Comparison of ENCODE assay signal across 32 cellular contexts in genomic region chr11:13778345-13778744, GRCh38.
"Had no signal": no experiment of that assay in that cellular context is flagged by ENCODE, and none has a peak within 500 bp of the region (broad histone marks: within the 10 kb centered on the region; RNA-seq: fewer than 3 reads in every experiment).

No MANE protein-coding gene starts in this region.

- H3K4me1 Mint-ChIP-seq: activated B cell treated with CpG ODN at 0.5 μM for 24 hours had no signal

- H3K9ac ChIP-seq: SK-N-SH had no signal

- H3K4me3 ChIP-seq: SJSA1 had no signal

- H3K27ac ChIP-seq: brain microvascular endothelial cell, SJSA1, VCaP had no signal

- H3K36me3 ChIP-seq: brain microvascular endothelial cell, SJSA1 had no signal

- DNase-seq: activated B cell treated with CpG ODN at 0.5 μM for 24 hours; activated CD4-positive, alpha-beta memory T cell treated with anti-CD3 and anti-CD28 coated beads for 36 hours; activated CD4-positive, alpha-beta T cell treated with anti-CD3 and anti-CD28 coated beads for 4 hours; activated CD4-positive, alpha-beta T cell treated with anti-CD3 and anti-CD28 coated beads, Interleukin-2, amount 50 U/mL, for 1 hour; activated CD4-positive, CD25-positive, alpha-beta regulatory T cell treated with anti-CD3 and anti-CD28 coated beads, Interleukin-2, amount 50 U/mL, for 72 hours; activated CD8-positive, alpha-beta memory T cell treated with anti-CD3 and anti-CD28 coated beads, Interleukin-2, amount 50 U/mL, for 4 hours; activated gamma-delta T cell treated with Interleukin-2 at 50 U/mL for 16 hours; activated naive CD4-positive, alpha-beta T cell treated with anti-CD3 and anti-CD28 coated beads for 36 hours; activated T-cell treated with anti-CD3 and anti-CD28 coated beads for 4 hours; activated T-cell treated with anti-CD3 and anti-CD28 coated beads, Interleukin-2, amount 50 U/mL, for 4 hours; amniotic stem cell; aorta; brain microvascular endothelial cell; central memory CD4-positive, alpha-beta T cell; Karpas-422; NCI-H1105; NCI-H1436; NCI-H1694; NCI-H1930; NCI-H345; NCI-H524 treated with DMSO at 0.1 percent for 48 hours; RPMI8226; SHP77 treated with DMSO at 0.1 percent for 48 hours; SK-N-SH; T-cell; T-helper 2 cell; T-helper 9 cell had no signal

- H3K4me1 ChIP-seq: SJSA1 had no signal

- H3K27me3 Mint-ChIP-seq: activated CD4-positive, alpha-beta memory T cell treated with anti-CD3 and anti-CD28 coated beads for 36 hours had no signal

- H3K4me3 Mint-ChIP-seq: activated B cell treated with CpG ODN at 0.5 μM for 24 hours; activated CD4-positive, alpha-beta memory T cell treated with anti-CD3 and anti-CD28 coated beads for 36 hours; activated naive CD4-positive, alpha-beta T cell treated with anti-CD3 and anti-CD28 coated beads for 36 hours; activated T-cell treated with anti-CD3 and anti-CD28 coated beads, Interleukin-2, amount 50 U/mL, for 4 hours; activated T-helper 1 cell treated with anti-CD3 and anti-CD28 coated beads, Interleukin-12 subunit alpha, Interleukin-12 subunit beta, Interleukin-2, Interleukin-4 antibody, amounts not matched to agents 30 ng/mL and 10 ng/mL and 1 ng/mL, durations not matched to agents 14 hours and 24 hours and 36 hours; T-cell had no signal

- H3K36me3 Mint-ChIP-seq: activated CD4-positive, alpha-beta memory T cell treated with anti-CD3 and anti-CD28 coated beads for 36 hours; activated naive CD4-positive, alpha-beta T cell treated with anti-CD3 and anti-CD28 coated beads, Interleukin-2, amount 50 U/mL, for 72 hours; T-cell had no signal

- H3K4me2 ChIP-seq: SK-N-SH had no signal

- ATAC-seq: activated naive CD4-positive, alpha-beta T cell treated with anti-CD3 and anti-CD28 coated beads, Interleukin-2, amount 50 U/mL, for 72 hours; activated T-cell treated with anti-CD3 and anti-CD28 coated beads, Interleukin-2, amount 50 U/mL, for 4 hours; Panc1; T-cell had no signal

- H3K9me3 ChIP-seq: SJSA1, SK-N-SH had no signal

- H3K27ac Mint-ChIP-seq: activated B cell treated with CpG ODN at 0.5 μM for 24 hours; activated CD4-positive, alpha-beta memory T cell treated with anti-CD3 and anti-CD28 coated beads for 36 hours; activated naive CD4-positive, alpha-beta T cell treated with anti-CD3 and anti-CD28 coated beads for 36 hours; activated naive CD4-positive, alpha-beta T cell treated with anti-CD3 and anti-CD28 coated beads, Interleukin-2, amount 50 U/mL, for 72 hours; activated T-helper 1 cell treated with anti-CD3 and anti-CD28 coated beads, Interleukin-12 subunit alpha, Interleukin-12 subunit beta, Interleukin-2, Interleukin-4 antibody, amounts not matched to agents 30 ng/mL and 10 ng/mL and 1 ng/mL, durations not matched to agents 14 hours and 24 hours and 36 hours; T-cell had no signal

- H3K9me3 Mint-ChIP-seq: activated B cell treated with CpG ODN at 0.5 μM for 24 hours; activated CD4-positive, alpha-beta memory T cell treated with anti-CD3 and anti-CD28 coated beads for 36 hours; activated naive CD4-positive, alpha-beta T cell treated with anti-CD3 and anti-CD28 coated beads for 36 hours; activated naive CD4-positive, alpha-beta T cell treated with anti-CD3 and anti-CD28 coated beads, Interleukin-2, amount 50 U/mL, for 72 hours; activated T-cell treated with anti-CD3 and anti-CD28 coated beads, Interleukin-2, amount 50 U/mL, for 4 hours; activated T-helper 1 cell treated with anti-CD3 and anti-CD28 coated beads, Interleukin-12 subunit alpha, Interleukin-12 subunit beta, Interleukin-2, Interleukin-4 antibody, amounts not matched to agents 30 ng/mL and 10 ng/mL and 1 ng/mL, durations not matched to agents 14 hours and 24 hours and 36 hours; T-cell had no signal
